Comparison of ENCODE assay signal across 8 cellular contexts in genomic region chr5:181187500-181188213, GRCh38. TPM values are rescaled to one million over a fixed set of nuclear protein-coding genes. Genes with fewer than 3 reads are reported as not detected.
DNase-seq lines count a peak whose midpoint lies in the region; ATAC-seq and TF ChIP-seq lines count a peak whose summit lies in the region.

No MANE protein-coding gene starts in this region.

- peak overlapping the region; percentile 65 for H3K27ac ChIP-seq in epithelial cell of prostate
- peak overlapping the region; percentile 93 to 96 for H3K27ac ChIP-seq in tibial artery

- H3K4me1 Mint-ChIP-seq in WTC11 (peaks cover 16% of the 10 kb centered on the region), naive B cell (peaks cover 52 to 55% (median 54%) of the 10 kb centered on the region in 3 donors)

- H3K4me3 Mint-ChIP-seq in WTC11, result peak overlapping the region; percentile 97
- peak overlapping the region; percentile 96 to 99 (median 97) for H3K4me3 Mint-ChIP-seq in naive B cell

- no peaks in the 10 kb centered on the region for H3K36me3 ChIP-seq in tibial artery

- TF ChIP-seq CTCF in WTC11 (IDR thresholded peaks at IDR 0.05) (no peak), tibial artery (IDR thresholded peaks at IDR 0.05) (peak in 1 of 2 experiments; percentile 18)

- H3K36me3 Mint-ChIP-seq in WTC11, result peaks cover 5% of the 10 kb centered on the region
- peaks cover 0 to 12% of the 10 kb centered on the region in 2 donors for H3K36me3 Mint-ChIP-seq in naive B cell

- no peaks in the 10 kb centered on the region for H3K9me3 ChIP-seq in tibial artery

- POLR2A ChIA-PET in WTC11 (lab: Charles Lee), result interaction anchor here (1.8 kb wide), 1 partner anchor 19 kb away, joined by 11 read pairs; no protein-coding TSS in a partner anchor

- H3K27me3 ChIP-seq in tibial artery, result no peaks in the 10 kb centered on the region

- H3K9me3 Mint-ChIP-seq in WTC11 (peaks cover 3% of the 10 kb centered on the region), naive B cell (peaks cover 0 to 23% (median 1%) of the 10 kb centered on the region in 7 donors)

- H3K27ac Mint-ChIP-seq in WTC11, result peak overlapping the region; percentile 84
- peak overlapping the region; percentile 82 to 100 (median 100) for H3K27ac Mint-ChIP-seq in naive B cell

- peaks cover 0 to 22% (median 21%) of the 10 kb centered on the region in 4 donors for H3K4me1 ChIP-seq in tibial artery

- H3K4me3 ChIP-seq in tibial artery, result peak overlapping the region; percentile 93 to 96

- peak; percentile 90 for DNase-seq in H4 (ENCODE audit: low spot score)
- peak; percentile 92 for DNase-seq in WTC11 (ENCODE audit: low spot score)
- no peak for DNase-seq in epithelial cell of prostate (ENCODE audit: low read depth, low spot score)
- DNase-seq in naive B cell, result peak; percentile 53
- DNase-seq in tibial artery, result peak; percentile 78 to 89
- no peak for DNase-seq in COR-L47 (lab: John Stamatoyannopoulos, UW)
- DNase-seq in KG1 (lab: John Stamatoyannopoulos, UW), result no peak

- intact Hi-C loops in tibial artery (cut with DNase I; ENCODE audit: low total_unique reads), result loop anchor here (2.0 to 10.0 kb wide), 4 partner anchors 19 to 383 kb away; partner anchors contain the start of genes MGAT1, TRIM41 and TRIM52

- H3K27me3 Mint-ChIP-seq in WTC11 (ENCODE audit: low read depth), result peaks cover 34% of the 10 kb centered on the region
- peaks cover 0 to 16% (median 10%) of the 10 kb centered on the region in 3 donors for H3K27me3 Mint-ChIP-seq in naive B cell

- CTCF ChIA-PET in WTC11 (lab: Charles Lee), result interaction anchor here (1.1 to 6.7 kb wide), 2 partner anchors 15 to 18 kb away, joined by 6 to 42 read pairs; partner anchors contain the start of gene TRIM7

- peak; percentile 7 for ATAC-seq in WTC11
- ATAC-seq in naive B cell (ENCODE audit: low read depth in 2 of 2), result no peak
- no peak for ATAC-seq in HG03565 (IDR thresholded peaks at IDR 0.05; ENCODE audit: unreplicated experiment)

TF ChIP-seq in WTC11, 78 proteins besides CTCF, POLR2A, EP300 and RAD21 (continues in another document):
- TF ChIP-seq CREM (CRISPR knock-in tag; IDR thresholded peaks at IDR 0.05), result peak; percentile 62; the same call in 1 of the 2 replicates
- TF ChIP-seq AR (CRISPR knock-in tag; IDR thresholded peaks at IDR 0.05), result 0 out of 2 replicates have a peak, but pooled peaks have one; percentile 21
- no peak for TF ChIP-seq RORB (CRISPR knock-in tag; IDR thresholded peaks at IDR 0.05)
- peak; percentile 59; the same call in 1 of the 2 replicates for TF ChIP-seq FOXK1 (CRISPR knock-in tag; IDR thresholded peaks at IDR 0.05)
- TF ChIP-seq ATF1 (CRISPR knock-in tag; IDR thresholded peaks at IDR 0.05), result peak; percentile 55; the same call in 1 of the 2 replicates
- TF ChIP-seq ZBTB21 (CRISPR knock-in tag; IDR thresholded peaks at IDR 0.05; ENCODE audit: borderline replicate concordance), result peak; percentile 70; the same call in 1 of the 2 replicates
- peak; percentile 90 for TF ChIP-seq HMGXB4 (CRISPR knock-in tag; IDR thresholded peaks at IDR 0.05)
- no peak for TF ChIP-seq TEAD4 (CRISPR knock-in tag; IDR thresholded peaks at IDR 0.05)
- no peak for TF ChIP-seq USF1 (CRISPR knock-in tag; IDR thresholded peaks at IDR 0.05)
- TF ChIP-seq ZNF532 (CRISPR knock-in tag; IDR thresholded peaks at IDR 0.05; ENCODE audit: borderline replicate concordance), result 0 out of 2 replicates have a peak, but pooled peaks have one; percentile 63

RNA-seq across cellular contexts. Expression of gene TRIM7, which starts 17.3 kb away (rescaled TPM):
- total RNA-seq in H4 (2014; rRNA removed; shearing (Covaris generic)), result 0.10 and 0.27 TPM in 2 replicates
- total RNA-seq in WTC11 (2021), result 0.64 to 1.4 TPM (median 0.98 TPM) in 3 replicates
- under 1 TPM in 3 of 6 donors, not detected in 3; 0.09 to 0.27 (median 0.24) TPM for polyA plus RNA-seq in naive B cell (ENCODE audit: low read depth in 6 of 6)

RNA-seq across cellular contexts. Expression of gene TRIM41, which starts 35.4 kb away (rescaled TPM):
- 10.5 and 12.0 TPM in 2 replicates for total RNA-seq in H4 (2014; rRNA removed; shearing (Covaris generic))
- total RNA-seq in WTC11 (2021), result 31.9 to 33.5 TPM (median 32.2 TPM) in 3 replicates
- 1 to 10 TPM in 3 of 6 donors, under 1 TPM in 3; 0.40 to 1.6 (median 1.0) TPM for polyA plus RNA-seq in naive B cell (ENCODE audit: low read depth in 6 of 6)

RNA-seq across cellular contexts. Expression of gene OR2V2, which starts 40.3 kb away (rescaled TPM):
- total RNA-seq in H4 (2014; rRNA removed; shearing (Covaris generic)), result not detected in 2 replicates
- total RNA-seq in WTC11 (2021), result not detected in 3 replicates
- not detected for polyA plus RNA-seq in naive B cell (ENCODE audit: low read depth in 6 of 6)

RNA-seq across cellular contexts. Expression of gene RACK1, which starts 56.0 kb away (rescaled TPM):
- total RNA-seq in H4 (2014; rRNA removed; shearing (Covaris generic)), result 4,964 and 5,175 TPM in 2 replicates
- 2,360 to 2,535 TPM (median 2,479 TPM) in 3 replicates for total RNA-seq in WTC11 (2021)
- polyA plus RNA-seq in naive B cell (ENCODE audit: low read depth in 6 of 6), result 1,000 to 10,000 TPM; 2,383 to 2,887 (median 2,526) TPM

RNA-seq across cellular contexts. Expression of gene OR2V1, which starts 56.7 kb away (rescaled TPM):
- not detected in 2 replicates for total RNA-seq in H4 (2014; rRNA removed; shearing (Covaris generic))
- total RNA-seq in WTC11 (2021), result not detected in 3 replicates
- not detected for polyA plus RNA-seq in naive B cell (ENCODE audit: low read depth in 6 of 6)

Comparison
In these comparisons a context has a peak if more than half of its experiments do, and no peak if none do; other contexts are left out.
1. DNase-seq: peak in H4 (single experiment), WTC11 (single experiment), naive B cell (single experiment) and tibial artery (2 of 2); none in epithelial cell of prostate (single experiment), COR-L47 (single experiment) and KG1 (single experiment).